ENCODE assay signal across 23 cellular contexts in genomic region chr4:141126769-141127168, GRCh38. TPM values are rescaled to one million over a fixed set of nuclear protein-coding genes. Genes with fewer than 3 reads are reported as not detected.
DNase-seq lines count a peak whose midpoint lies in the region; TF ChIP-seq lines count a peak whose summit lies in the region.
"Had no signal": no experiment of that assay in that cellular context is flagged by ENCODE, and none has a peak within 500 bp of the region (broad histone marks: within the 10 kb centered on the region; RNA-seq: fewer than 3 reads in every experiment).

No MANE protein-coding gene starts in this region.

- H3K4me1 ChIP-seq in BLaER1 = peaks cover 28% of the 10 kb centered on the region
- H3K4me1 ChIP-seq in breast epithelium = no peaks in the 10 kb centered on the region
- H3K4me1 ChIP-seq: ascending aorta had no signal

- no peaks in the 10 kb centered on the region for H4K20me1 ChIP-seq in BLaER1

- TF ChIP-seq POLR2A in breast epithelium (IDR thresholded peaks at IDR 0.05) = no peak

- no peak overlapping the region for H3K27ac Mint-ChIP-seq in activated CD4-positive, alpha-beta memory T cell treated with anti-CD3 and anti-CD28 coated beads, Interleukin-2, amount 10 ng/mL, durations not matched to agents 7 days and 5 days
- H3K27ac Mint-ChIP-seq in immature natural killer cell = no peak overlapping the region
- H3K27ac Mint-ChIP-seq: activated naive CD8-positive, alpha-beta T cell; activated T-helper 17 cell treated with anti-CD3 and anti-CD28 coated beads, Interleukin-2, amount 50 U/mL, for 72 hours; memory B cell; progenitor cell of endocrine pancreas; stimulated activated naive CD8-positive, alpha-beta T cell treated with anti-CD3 and anti-CD28 coated beads, Interleukin-15, amount 100 ng/mL, for 72 hours; WTC11 had no signal

- H3K27me3 ChIP-seq in BLaER1 (peaks cover 3% of the 10 kb centered on the region; the same call in 1 of the 2 replicates), breast epithelium (no peaks in the 10 kb centered on the region)
- H3K27me3 ChIP-seq: ascending aorta, thyroid gland had no signal

- DNase-seq in EL = peak; percentile 16
- peak; percentile 39 for DNase-seq in NCI-H69 (lab: John Stamatoyannopoulos, UW)
- peak; percentile 28 for DNase-seq in foreskin melanocyte
- DNase-seq in activated CD4-positive, alpha-beta memory T cell treated with anti-CD3 and anti-CD28 coated beads, Interleukin-2, amount 10 ng/mL, durations not matched to agents 7 days and 5 days = no peak
- no peak for DNase-seq in immature natural killer cell
- DNase-seq in breast epithelium (ENCODE audit: low spot score in 2 of 2) = no peak
- DNase-seq: CD8-positive, alpha-beta memory T cell; central memory CD4-positive, alpha-beta T cell; DND-41; glutamatergic neuron; NCI-H1417 treated with DMSO at 0.1 percent for 48 hours; NCI-H526 treated with DMSO at 0.1 percent for 48 hours; stimulated activated naive CD8-positive, alpha-beta T cell treated with anti-CD3 and anti-CD28 coated beads, Interleukin-15, amount 100 ng/mL, for 72 hours; SW 1271; T1000; thyroid gland had no signal

- H3K36me3 ChIP-seq in BLaER1 (no peaks in the 10 kb centered on the region), breast epithelium (no peaks in the 10 kb centered on the region)
- H3K36me3 ChIP-seq: ascending aorta, thyroid gland had no signal

- peaks cover 33% of the 10 kb centered on the region for H3K27me3 Mint-ChIP-seq in activated CD4-positive, alpha-beta memory T cell treated with anti-CD3 and anti-CD28 coated beads, Interleukin-2, amount 10 ng/mL, durations not matched to agents 7 days and 5 days
- H3K27me3 Mint-ChIP-seq in immature natural killer cell (ENCODE audit: low read depth in 3 of 3) = peaks cover 3 to 6% (median 4%) of the 10 kb centered on the region in 3 donors
- H3K27me3 Mint-ChIP-seq: progenitor cell of endocrine pancreas had no signal

- intact Hi-C loops in breast epithelium (cut with DNase I; ENCODE audit: low total_unique reads) = no loop called here

- peaks cover under 1% of the 10 kb centered on the region for H3K4me1 Mint-ChIP-seq in activated CD4-positive, alpha-beta memory T cell treated with anti-CD3 and anti-CD28 coated beads, Interleukin-2, amount 10 ng/mL, durations not matched to agents 7 days and 5 days
- H3K4me1 Mint-ChIP-seq in immature natural killer cell = peaks cover 0 to 1% of the 10 kb centered on the region in 2 donors
- H3K4me1 Mint-ChIP-seq: activated T-helper 17 cell treated with anti-CD3 and anti-CD28 coated beads, Interleukin-2, amount 50 U/mL, for 72 hours had no signal

- no peak overlapping the region for H3K9ac ChIP-seq in BLaER1

- H3K9me3 ChIP-seq in BLaER1 = no peaks in the 10 kb centered on the region
- H3K9me3 ChIP-seq in breast epithelium = no peaks in the 10 kb centered on the region
- H3K9me3 ChIP-seq: ascending aorta, thyroid gland had no signal

- POLR2A ChIA-PET in activated CD4-positive, alpha-beta memory T cell treated with anti-CD3 and anti-CD28 coated beads, Interleukin-2, amount 10 ng/mL, durations not matched to agents 7 days and 5 days (lab: Charles Lee) = no interaction called here

- H3K9me3 Mint-ChIP-seq in activated CD4-positive, alpha-beta memory T cell treated with anti-CD3 and anti-CD28 coated beads, Interleukin-2, amount 10 ng/mL, durations not matched to agents 7 days and 5 days = no peaks in the 10 kb centered on the region
- peaks cover 0 to 7% (median 0%) of the 10 kb centered on the region in 6 donors for H3K9me3 Mint-ChIP-seq in immature natural killer cell
- H3K9me3 Mint-ChIP-seq: activated T-helper 17 cell treated with anti-CD3 and anti-CD28 coated beads, Interleukin-2, amount 50 U/mL, for 72 hours; memory B cell; stimulated activated naive CD8-positive, alpha-beta T cell treated with anti-CD3 and anti-CD28 coated beads, Interleukin-15, amount 100 ng/mL, for 72 hours had no signal

- CTCF ChIA-PET in activated CD4-positive, alpha-beta memory T cell treated with anti-CD3 and anti-CD28 coated beads, Interleukin-2, amount 10 ng/mL, durations not matched to agents 7 days and 5 days (lab: Charles Lee) = no interaction called here

- no peak overlapping the region for H3K27ac ChIP-seq in BLaER1
- H3K27ac ChIP-seq in breast epithelium = no peak overlapping the region
- H3K27ac ChIP-seq: ascending aorta, thyroid gland had no signal

- no peak for TF ChIP-seq CTCF in breast epithelium (IDR thresholded peaks at IDR 0.05)

- H3K4me3 ChIP-seq in BLaER1 = no peak overlapping the region
- H3K4me3 ChIP-seq in breast epithelium = no peak overlapping the region
- H3K4me3 ChIP-seq: ascending aorta, thyroid gland had no signal

- H3K36me3 Mint-ChIP-seq in activated CD4-positive, alpha-beta memory T cell treated with anti-CD3 and anti-CD28 coated beads, Interleukin-2, amount 10 ng/mL, durations not matched to agents 7 days and 5 days (ENCODE audit: low read depth) = no peaks in the 10 kb centered on the region
- no peaks in the 10 kb centered on the region for H3K36me3 Mint-ChIP-seq in immature natural killer cell
- H3K36me3 Mint-ChIP-seq: activated naive CD8-positive, alpha-beta T cell; CD8-positive, alpha-beta memory T cell; memory B cell had no signal

- H3K4me2 ChIP-seq in BLaER1 = peak overlapping the region; percentile 45

- H3K4me3 Mint-ChIP-seq in activated CD4-positive, alpha-beta memory T cell treated with anti-CD3 and anti-CD28 coated beads, Interleukin-2, amount 10 ng/mL, durations not matched to agents 7 days and 5 days = no peak overlapping the region
- no peak overlapping the region for H3K4me3 Mint-ChIP-seq in immature natural killer cell
- H3K4me3 Mint-ChIP-seq: activated naive CD8-positive, alpha-beta T cell; activated T-helper 17 cell treated with anti-CD3 and anti-CD28 coated beads, Interleukin-2, amount 50 U/mL, for 72 hours; CD8-positive, alpha-beta memory T cell; memory B cell; stimulated activated naive CD8-positive, alpha-beta T cell treated with anti-CD3 and anti-CD28 coated beads, Interleukin-15, amount 100 ng/mL, for 72 hours; WTC11 had no signal

RNA-seq across cellular contexts. Expression of gene RNF150, which starts 6.5 kb away (rescaled TPM):
- total RNA-seq in activated CD4-positive, alpha-beta memory T cell treated with anti-CD3 and anti-CD28 coated beads, Interleukin-2, amount 10 ng/mL, durations not matched to agents 7 days and 5 days = not detected
- not detected for polyA plus RNA-seq in immature natural killer cell
- total RNA-seq in breast epithelium = 10 to 100 TPM in 2 of 3 donors, 1 to 10 TPM in 1; 5.6 to 19.7 (median 14.8) TPM
- total RNA-seq: CD8-positive, alpha-beta memory T cell had no signal
- polyA plus RNA-seq: CD8-positive, alpha-beta memory T cell had no signal

Comparison
In these comparisons a context has a peak if more than half of its experiments do, and no peak if none do; other contexts are left out.
1. DNase-seq: peak in EL (single experiment), NCI-H69 (single experiment) and foreskin melanocyte (single experiment); none in activated CD4-positive, alpha-beta memory T cell treated with anti-CD3 and anti-CD28 coated beads, Interleukin-2, amount 10 ng/mL, durations not matched to agents 7 days and 5 days (single experiment), immature natural killer cell (0 of 3) and breast epithelium (0 of 2).
2. RNA of gene RNF150, which starts 6.5 kb away (total RNA-seq): 5.6 to 19.7 TPM in breast epithelium; not detected in activated CD4-positive, alpha-beta memory T cell treated with anti-CD3 and anti-CD28 coated beads, Interleukin-2, amount 10 ng/mL, durations not matched to agents 7 days and 5 days; every median in the first group is over 4 times any median in the second.